ENCODE assay signal across 1 cellular context in genomic region chr12:90010089-90010488, GRCh38.
TF ChIP-seq lines count a peak whose summit lies in the region.

No MANE protein-coding gene starts in this region.

TF ChIP-seq in endothelial cell of umbilical vein, 7 proteins besides CTCF, POLR2A, EP300 and RAD21:
- TF ChIP-seq MYC (IDR thresholded peaks at IDR 0.05; ENCODE audit: low read depth, low read length) (no peak), FOS (IDR thresholded peaks at IDR 0.05; ENCODE audit: borderline replicate concordance, insufficient read depth, low read length) (no peak), GATA2 (IDR thresholded peaks at IDR 0.05; ENCODE audit: insufficient read depth, insufficient read length, low read depth, low read length) (no peak), POLR2AphosphoS5 (IDR thresholded peaks at IDR 0.05; ENCODE audit: insufficient read depth, low read depth, low read length) (no peak), EZH2 (IDR thresholded peaks at IDR 0.05; ENCODE audit: borderline replicate concordance, low read depth, low read length, severe bottlenecking) (no peak), JUN (IDR thresholded peaks at IDR 0.05; ENCODE audit: borderline replicate concordance, insufficient read depth, insufficient read length, low read depth) (no peak)
- TF ChIP-seq, protein P1, sequence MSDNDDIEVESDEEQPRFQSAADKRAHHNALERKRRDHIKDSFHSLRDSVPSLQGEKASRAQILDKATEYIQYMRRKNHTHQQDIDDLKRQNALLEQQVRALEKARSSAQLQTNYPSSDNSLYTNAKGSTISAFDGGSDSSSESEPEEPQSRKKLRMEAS (IDR thresholded peaks at IDR 0.05; ENCODE audit: insufficient read depth, insufficient read length): no peak
